In the genomic region with DNA sequence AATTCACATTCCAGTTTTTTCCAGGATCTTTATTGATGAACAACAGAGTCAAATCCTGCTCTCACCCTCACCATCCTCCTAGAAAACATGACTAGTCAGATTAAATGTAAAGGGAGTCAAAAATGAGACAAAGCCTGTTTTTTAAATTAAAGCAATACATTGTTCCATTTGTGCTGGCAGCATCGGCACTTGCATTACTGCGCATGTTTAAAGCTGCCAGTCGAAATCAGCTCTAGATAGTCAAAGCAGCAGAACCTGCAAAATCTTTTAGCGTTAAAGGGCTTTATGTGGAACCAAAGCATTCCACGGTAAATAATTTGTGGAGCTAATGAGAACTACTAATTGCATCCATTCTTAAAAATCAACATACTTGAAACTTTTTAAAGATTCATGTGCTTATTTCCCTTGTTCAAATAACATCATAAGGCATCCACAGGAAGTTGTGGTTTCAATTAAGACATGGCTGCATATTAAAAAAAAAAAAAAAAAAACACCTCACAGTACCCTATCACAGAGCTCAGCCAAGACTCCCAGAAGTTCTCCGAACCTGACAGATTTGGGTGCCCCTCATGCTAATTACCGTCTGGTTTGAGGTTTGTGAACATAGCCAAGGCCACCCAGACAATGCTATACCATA, we compare ENCODE assay signal across 11 cellular contexts.
DNase-seq lines count a peak whose midpoint lies in the region; ATAC-seq, FAIRE-seq and TF ChIP-seq lines count a peak whose summit lies in the region.
"Had no signal": no experiment of that assay in that cellular context is flagged by ENCODE, and none has a peak within 500 bp of the region (broad histone marks: within the 10 kb centered on the region; RNA-seq: fewer than 3 reads in every experiment).

No MANE protein-coding gene starts in this region.

- intact Hi-C loops in mucosa of descending colon (cut with DNase I, micrococcal nuclease): no loop called here

- peak; percentile 65 to 84 for ATAC-seq in CD4-positive, CD25-positive, alpha-beta regulatory T cell (ENCODE audit: low read depth in 2 of 2)
- peak; percentile 19 for ATAC-seq in mucosa of descending colon
- ATAC-seq: K562, left lobe of liver had no signal

- H3K9me3 ChIP-seq in CD4-positive, CD25-positive, alpha-beta regulatory T cell (ENCODE audit: control insufficient read depth in 2 of 2, low read length in 2 of 2): peaks cover 0 to 10% of the 10 kb centered on the region in 2 experiments
- H3K9me3 ChIP-seq in mucosa of descending colon: no peaks in the 10 kb centered on the region
- H3K9me3 ChIP-seq: adrenal gland had no signal

- peak overlapping the region; percentile 78 for H3K4me3 ChIP-seq in CD4-positive, CD25-positive, alpha-beta regulatory T cell (ENCODE audit: low read depth, low read length)
- H3K4me3 ChIP-seq in mucosa of descending colon: no peak overlapping the region
- H3K4me3 ChIP-seq: adrenal gland, K562 had no signal

- no peaks in the 10 kb centered on the region for H3K36me3 Mint-ChIP-seq in CD4-positive, CD25-positive, alpha-beta regulatory T cell
- H3K36me3 Mint-ChIP-seq in activated naive CD8-positive, alpha-beta T cell: no peaks in the 10 kb centered on the region

- H3K27ac Mint-ChIP-seq in CD4-positive, CD25-positive, alpha-beta regulatory T cell: peak overlapping the region; percentile 88 to 95 (median 91)
- H3K27ac Mint-ChIP-seq in activated naive CD8-positive, alpha-beta T cell: peak overlapping the region; percentile 82

- peaks cover 12 to 69% (median 31%) of the 10 kb centered on the region in 4 donors for H3K4me1 Mint-ChIP-seq in CD4-positive, CD25-positive, alpha-beta regulatory T cell
- H3K4me1 Mint-ChIP-seq in activated naive CD8-positive, alpha-beta T cell (ENCODE audit: low read depth): peaks cover 46% of the 10 kb centered on the region

- no peaks in the 10 kb centered on the region for H3K27me3 ChIP-seq in CD4-positive, CD25-positive, alpha-beta regulatory T cell (ENCODE audit: control insufficient read depth, insufficient read depth, low read length)

- no peak for TF ChIP-seq CTCF in mucosa of descending colon (IDR thresholded peaks at IDR 0.05)
- no peak for TF ChIP-seq CTCF in GM10248 (IDR thresholded peaks at IDR 0.05; ENCODE audit: control extremely low read depth, extremely low read depth, low read depth, missing control alignments)

- CTCF ChIA-PET in GM10248 (lab: Yijun Ruan, JAX): interaction anchor here (0.8 to 1.2 kb wide), 2 partner anchors 10 to 19 kb away, joined by 3 read pairs; no protein-coding TSS in a partner anchor

- peak; percentile 6 to 65 (median 61) for DNase-seq in CD4-positive, CD25-positive, alpha-beta regulatory T cell
- DNase-seq in GM19239 (ENCODE audit: insufficient read length, low spot score): no peak
- no peak for DNase-seq in mucosa of descending colon
- DNase-seq in DMS53 treated with DMSO at 0.1 percent for 48 hours (lab: John Stamatoyannopoulos, UW; ENCODE audit: unreplicated experiment): no peak
- no peak for DNase-seq in GM10248 (ENCODE audit: extremely low spot score)
- no peak for DNase-seq in kidney tubule cell (ENCODE audit: low spot score)
- no peak for DNase-seq in NK-92 treated with Interleukin-12 subunit alpha and Interleukin-12 subunit beta, amount 100 ng/mL, for 24 hours (lab: John Stamatoyannopoulos, UW)
- DNase-seq: adrenal gland had no signal

- H3K27ac ChIP-seq in CD4-positive, CD25-positive, alpha-beta regulatory T cell (ENCODE audit: insufficient read depth, low read length, poor library complexity, severe bottlenecking): peak overlapping the region; percentile 68
- H3K27ac ChIP-seq: adrenal gland had no signal

- no peaks in the 10 kb centered on the region for H3K27me3 Mint-ChIP-seq in CD4-positive, CD25-positive, alpha-beta regulatory T cell
- H3K27me3 Mint-ChIP-seq in activated naive CD8-positive, alpha-beta T cell: no peaks in the 10 kb centered on the region

- peak overlapping the region; percentile 76 to 90 (median 86) for H3K4me3 Mint-ChIP-seq in CD4-positive, CD25-positive, alpha-beta regulatory T cell
- peak overlapping the region; percentile 66 for H3K4me3 Mint-ChIP-seq in activated naive CD8-positive, alpha-beta T cell

- POLR2A ChIA-PET in GM10248 (lab: Yijun Ruan, JAX): no interaction called here

- H3K4me1 ChIP-seq in CD4-positive, CD25-positive, alpha-beta regulatory T cell (ENCODE audit: control insufficient read depth, insufficient read depth, low read length, poor library complexity, severe bottlenecking): peaks cover 31% of the 10 kb centered on the region
- no peaks in the 10 kb centered on the region for H3K4me1 ChIP-seq in mucosa of descending colon (ENCODE audit: low read depth)
- H3K4me1 ChIP-seq: adrenal gland had no signal

- H3K9me3 Mint-ChIP-seq in CD4-positive, CD25-positive, alpha-beta regulatory T cell: peaks cover 0 to 13% (median 0%) of the 10 kb centered on the region in 7 donors
- H3K9me3 Mint-ChIP-seq in activated naive CD8-positive, alpha-beta T cell (ENCODE audit: low read depth): no peaks in the 10 kb centered on the region

- FAIRE-seq in GM19239 (lab: Jason Lieb, UNC): peak; percentile 82
- FAIRE-seq: K562 had no signal

- no peaks in the 10 kb centered on the region for H3K36me3 ChIP-seq in CD4-positive, CD25-positive, alpha-beta regulatory T cell (ENCODE audit: control insufficient read depth, insufficient read depth, low read length)
- no peaks in the 10 kb centered on the region for H3K36me3 ChIP-seq in mucosa of descending colon (ENCODE audit: low read depth)
- H3K36me3 ChIP-seq: adrenal gland had no signal

Comparison
In these comparisons a context has a peak if more than half of its experiments do, and no peak if none do; other contexts are left out.
1. DNase-seq: peak in CD4-positive, CD25-positive, alpha-beta regulatory T cell (3 of 3); none in GM19239 (single experiment), mucosa of descending colon (0 of 3), DMS53 treated with DMSO at 0.1 percent for 48 hours (single experiment), GM10248 (single experiment), kidney tubule cell (single experiment) and NK-92 treated with Interleukin-12 subunit alpha and Interleukin-12 subunit beta, amount 100 ng/mL, for 24 hours (single experiment).